ENCODE assay signal across 1 cellular context in the genomic region with DNA sequence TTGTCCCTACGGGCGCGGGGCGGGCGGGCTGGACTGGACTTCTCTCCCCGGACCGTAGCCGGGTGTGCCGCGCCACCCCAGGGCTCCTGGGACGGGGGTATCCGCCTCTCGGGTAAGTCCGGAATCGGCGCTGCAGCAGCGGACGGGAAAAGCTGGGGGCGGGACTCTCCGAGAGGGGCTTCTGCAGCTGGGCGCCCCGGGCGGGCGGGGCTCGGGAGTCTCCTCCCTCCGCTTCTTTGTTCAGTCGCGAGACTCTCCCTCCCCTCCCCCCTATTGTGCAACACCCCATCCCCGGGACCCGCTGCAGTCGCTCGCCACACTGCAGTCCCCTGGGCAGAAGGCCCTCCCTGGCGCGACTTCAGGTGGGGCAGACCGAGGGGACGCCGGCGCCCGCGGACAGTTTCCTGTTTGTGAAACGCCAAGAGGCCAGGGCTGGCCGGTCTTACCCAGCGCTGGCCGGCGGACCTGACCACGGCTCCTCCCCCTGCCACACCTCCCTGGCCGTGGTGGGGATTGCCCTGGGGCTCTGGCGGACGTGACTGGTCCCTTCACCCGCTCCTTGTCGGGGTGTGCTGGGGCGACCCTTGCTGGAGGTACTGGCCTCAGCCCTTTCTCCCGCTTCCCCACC.
TF ChIP-seq lines count a peak whose summit lies in the region.

No MANE protein-coding gene starts in this region.

TF ChIP-seq in SK-N-SH, 30 proteins besides CTCF, POLR2A, EP300 and RAD21 (continued from another document):
- TF ChIP-seq, protein P1, sequence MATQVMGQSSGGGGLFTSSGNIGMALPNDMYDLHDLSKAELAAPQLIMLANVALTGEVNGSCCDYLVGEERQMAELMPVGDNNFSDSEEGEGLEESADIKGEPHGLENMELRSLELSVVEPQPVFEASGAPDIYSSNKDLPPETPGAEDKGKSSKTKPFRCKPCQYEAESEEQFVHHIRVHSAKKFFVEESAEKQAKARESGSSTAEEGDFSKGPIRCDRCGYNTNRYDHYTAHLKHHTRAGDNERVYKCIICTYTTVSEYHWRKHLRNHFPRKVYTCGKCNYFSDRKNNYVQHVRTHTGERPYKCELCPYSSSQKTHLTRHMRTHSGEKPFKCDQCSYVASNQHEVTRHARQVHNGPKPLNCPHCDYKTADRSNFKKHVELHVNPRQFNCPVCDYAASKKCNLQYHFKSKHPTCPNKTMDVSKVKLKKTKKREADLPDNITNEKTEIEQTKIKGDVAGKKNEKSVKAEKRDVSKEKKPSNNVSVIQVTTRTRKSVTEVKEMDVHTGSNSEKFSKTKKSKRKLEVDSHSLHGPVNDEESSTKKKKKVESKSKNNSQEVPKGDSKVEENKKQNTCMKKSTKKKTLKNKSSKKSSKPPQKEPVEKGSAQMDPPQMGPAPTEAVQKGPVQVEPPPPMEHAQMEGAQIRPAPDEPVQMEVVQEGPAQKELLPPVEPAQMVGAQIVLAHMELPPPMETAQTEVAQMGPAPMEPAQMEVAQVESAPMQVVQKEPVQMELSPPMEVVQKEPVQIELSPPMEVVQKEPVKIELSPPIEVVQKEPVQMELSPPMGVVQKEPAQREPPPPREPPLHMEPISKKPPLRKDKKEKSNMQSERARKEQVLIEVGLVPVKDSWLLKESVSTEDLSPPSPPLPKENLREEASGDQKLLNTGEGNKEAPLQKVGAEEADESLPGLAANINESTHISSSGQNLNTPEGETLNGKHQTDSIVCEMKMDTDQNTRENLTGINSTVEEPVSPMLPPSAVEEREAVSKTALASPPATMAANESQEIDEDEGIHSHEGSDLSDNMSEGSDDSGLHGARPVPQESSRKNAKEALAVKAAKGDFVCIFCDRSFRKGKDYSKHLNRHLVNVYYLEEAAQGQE (IDR thresholded peaks at IDR 0.05; ENCODE audit: low read depth, low read length): no peak
- TF ChIP-seq TAF1 (IDR thresholded peaks at IDR 0.05; ENCODE audit: borderline replicate concordance, low read depth, low read length) (peak; percentile 66; the same call in 1 of the 2 replicates), SIN3A (IDR thresholded peaks at IDR 0.05; ENCODE audit: borderline replicate concordance, low read depth, low read length) (peak; percentile 81; the same call in 1 of the 2 replicates), CHD2 (IDR thresholded peaks at IDR 0.05; ENCODE audit: low read length, partially characterized antibody) (peak; percentile 89), SMC3 (IDR thresholded peaks at IDR 0.05; ENCODE audit: low read depth, low read length) (0 out of 2 replicates have a peak, but pooled peaks have one; percentile 2)
